12 cellular contexts compared by ENCODE assay signal in the genomic region with DNA sequence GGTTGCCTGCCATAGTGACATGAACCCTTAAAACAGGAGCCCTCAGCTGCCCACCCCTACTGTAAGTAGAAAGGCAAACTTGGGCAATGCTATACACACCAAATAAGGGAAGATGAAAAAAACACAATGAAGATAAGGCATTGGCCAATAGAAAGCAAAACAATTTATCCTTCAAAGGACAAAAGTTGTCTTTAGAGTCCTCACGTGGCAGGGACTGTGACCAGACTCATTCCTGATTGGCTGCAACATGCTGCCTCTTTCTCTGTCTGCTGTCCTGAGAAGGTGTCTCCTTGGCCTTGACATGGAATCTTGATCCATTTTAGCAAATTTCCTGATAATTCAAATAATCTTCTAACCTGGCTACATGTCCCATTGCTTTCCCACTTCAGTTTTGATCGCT.
DNase-seq lines count a peak whose midpoint lies in the region; ATAC-seq and TF ChIP-seq lines count a peak whose summit lies in the region.
"Had no signal": no experiment of that assay in that cellular context is flagged by ENCODE, and none has a peak within 500 bp of the region (broad histone marks: within the 10 kb centered on the region; RNA-seq: fewer than 3 reads in every experiment).

No MANE protein-coding gene starts in this region.

- POLR2A ChIA-PET in activated CD4-positive, alpha-beta T cell treated with anti-CD3 and anti-CD28 coated beads, Interleukin-2, amount 10 ng/mL, durations not matched to agents 7 days and 5 days (lab: Charles Lee) = no interaction called here

- no peaks in the 10 kb centered on the region for H3K27me3 Mint-ChIP-seq in HFFc6 (ENCODE audit: insufficient read depth)
- no peaks in the 10 kb centered on the region for H3K27me3 Mint-ChIP-seq in activated CD4-positive, alpha-beta T cell treated with anti-CD3 and anti-CD28 coated beads, Interleukin-2, amount 10 ng/mL, durations not matched to agents 7 days and 5 days
- H3K27me3 Mint-ChIP-seq: activated CD4-positive, alpha-beta memory T cell treated with anti-CD3 and anti-CD28 coated beads, Interleukin-2, amount 10 ng/mL, durations not matched to agents 7 days and 5 days; T-helper 17 cell had no signal

- CTCF ChIA-PET in activated CD4-positive, alpha-beta T cell treated with anti-CD3 and anti-CD28 coated beads, Interleukin-2, amount 10 ng/mL, durations not matched to agents 7 days and 5 days (lab: Charles Lee) = no interaction called here

- ATAC-seq in left lung = peak; percentile 2
- ATAC-seq in HG02870 (IDR thresholded peaks at IDR 0.05; ENCODE audit: unreplicated experiment) = no peak
- ATAC-seq: T-helper 17 cell had no signal

- H3K27ac ChIP-seq in duodenal mucosa (ENCODE audit: low read depth, low read length) = peak overlapping the region; percentile 48
- H3K27ac ChIP-seq in left lung = peak overlapping the region; percentile 74 to 81
- peak overlapping the region in 6 of 8 donors; percentile 7 to 60 (median 44) for H3K27ac ChIP-seq in spleen

- H3K36me3 Mint-ChIP-seq in HFFc6 (ENCODE audit: low read depth) = peaks cover 17% of the 10 kb centered on the region; the same call in 1 of the 2 replicates
- peaks cover 15% of the 10 kb centered on the region for H3K36me3 Mint-ChIP-seq in activated CD4-positive, alpha-beta T cell treated with anti-CD3 and anti-CD28 coated beads, Interleukin-2, amount 10 ng/mL, durations not matched to agents 7 days and 5 days (ENCODE audit: low read depth)

- 58 to 89% (median 73%) methylated on average over 2 of the region's 2 CpGs for WGBS in spleen, 5 donors

- peak overlapping the region; percentile 90 for H3K27ac Mint-ChIP-seq in HFFc6
- no peak overlapping the region for H3K27ac Mint-ChIP-seq in activated CD4-positive, alpha-beta T cell treated with anti-CD3 and anti-CD28 coated beads, Interleukin-2, amount 10 ng/mL, durations not matched to agents 7 days and 5 days
- H3K27ac Mint-ChIP-seq: activated CD4-positive, alpha-beta memory T cell treated with anti-CD3 and anti-CD28 coated beads, Interleukin-2, amount 10 ng/mL, durations not matched to agents 7 days and 5 days; T-helper 17 cell had no signal

- peak overlapping the region; percentile 50; the same call in 1 of the 2 replicates for H3K4me3 Mint-ChIP-seq in HFFc6
- H3K4me3 Mint-ChIP-seq in activated CD4-positive, alpha-beta T cell treated with anti-CD3 and anti-CD28 coated beads, Interleukin-2, amount 10 ng/mL, durations not matched to agents 7 days and 5 days = no peak overlapping the region
- H3K4me3 Mint-ChIP-seq: activated CD4-positive, alpha-beta memory T cell treated with anti-CD3 and anti-CD28 coated beads, Interleukin-2, amount 10 ng/mL, durations not matched to agents 7 days and 5 days; T-helper 17 cell had no signal

- peaks cover 74% of the 10 kb centered on the region for H3K4me1 Mint-ChIP-seq in HFFc6 (ENCODE audit: low read depth)
- H3K4me1 Mint-ChIP-seq in activated CD4-positive, alpha-beta T cell treated with anti-CD3 and anti-CD28 coated beads, Interleukin-2, amount 10 ng/mL, durations not matched to agents 7 days and 5 days = no peaks in the 10 kb centered on the region
- H3K4me1 Mint-ChIP-seq: activated CD4-positive, alpha-beta memory T cell treated with anti-CD3 and anti-CD28 coated beads, Interleukin-2, amount 10 ng/mL, durations not matched to agents 7 days and 5 days had no signal

- H3K9ac ChIP-seq in duodenal mucosa (ENCODE audit: low read depth in 1 of 2, low read length in 2 of 2) = no peak overlapping the region

- intact Hi-C loops in left lung (cut with DNase I) (no loop called here), spleen (cut with DNase I; ENCODE audit: low total_unique reads) (no loop called here)

- H3K4me1 ChIP-seq in duodenal mucosa (ENCODE audit: control insufficient read depth in 1 of 2, insufficient read depth in 2 of 2, low read length in 2 of 2) (peaks cover 0 to 9% of the 10 kb centered on the region in 2 donors), left lung (peaks cover 30 to 51% of the 10 kb centered on the region in 2 donors), spleen (peaks cover 0 to 38% (median 18%) of the 10 kb centered on the region in 6 donors)

- TF ChIP-seq POLR2A in spleen (IDR thresholded peaks at IDR 0.05) = no peak

- H3K4me3 ChIP-seq in duodenal mucosa (ENCODE audit: low read depth in 1 of 2, low read length in 2 of 2) (no peak overlapping the region), left lung (no peak overlapping the region), spleen (no peak overlapping the region)

- TF ChIP-seq CTCF in HFFc6 (IDR thresholded peaks at IDR 0.05) (no peak), left lung (IDR thresholded peaks at IDR 0.05) (no peak), spleen (IDR thresholded peaks at IDR 0.05 in 8 of 11, conservative IDR thresholded peaks at IDR 0.05 in 3 of 11) (no peak)

- H3K9me3 Mint-ChIP-seq in HFFc6 = no peaks in the 10 kb centered on the region
- no peaks in the 10 kb centered on the region for H3K9me3 Mint-ChIP-seq in activated CD4-positive, alpha-beta T cell treated with anti-CD3 and anti-CD28 coated beads, Interleukin-2, amount 10 ng/mL, durations not matched to agents 7 days and 5 days
- H3K9me3 Mint-ChIP-seq: activated CD4-positive, alpha-beta memory T cell treated with anti-CD3 and anti-CD28 coated beads, Interleukin-2, amount 10 ng/mL, durations not matched to agents 7 days and 5 days had no signal

- peaks cover 9 to 12% of the 10 kb centered on the region in 2 donors for H3K36me3 ChIP-seq in duodenal mucosa (ENCODE audit: control insufficient read depth in 1 of 2, insufficient read depth in 2 of 2, low read length in 2 of 2)
- H3K36me3 ChIP-seq in left lung = peaks cover 0 to 9% of the 10 kb centered on the region in 2 donors
- H3K36me3 ChIP-seq in spleen = peaks cover 0 to 35% (median 8%) of the 10 kb centered on the region in 6 donors

- H3K27me3 ChIP-seq in duodenal mucosa (ENCODE audit: control insufficient read depth in 1 of 2, insufficient read depth in 2 of 2, low read length in 2 of 2) = no peaks in the 10 kb centered on the region
- no peaks in the 10 kb centered on the region for H3K27me3 ChIP-seq in left lung
- H3K27me3 ChIP-seq in spleen (replicated peaks in 1 of 7) = no peaks in the 10 kb centered on the region

- DNase-seq in HFFc6 (no peak), left lung (no peak), spleen (no peak), NCI-H128 (lab: John Stamatoyannopoulos, UW; ENCODE audit: unreplicated experiment) (no peak)
- DNase-seq in stimulated activated CD4-positive, alpha-beta T cell treated with anti-CD3 and anti-CD28 coated beads, Interleukin-2, amount 100 ng/mL, for 24 hours = no peak
- no peak for DNase-seq in activated CD4-positive, alpha-beta T cell treated with anti-CD3 and anti-CD28 coated beads, Interleukin-2, amount 10 ng/mL, durations not matched to agents 7 days and 5 days
- DNase-seq: activated CD4-positive, alpha-beta memory T cell treated with anti-CD3 and anti-CD28 coated beads, Interleukin-2, amount 10 ng/mL, durations not matched to agents 7 days and 5 days; activated gamma-delta T cell; NCI-H1092 treated with DMSO at 0.1 percent for 48 hours; T-helper 17 cell had no signal

- H3K9me3 ChIP-seq in duodenal mucosa (ENCODE audit: control insufficient read depth in 1 of 2, low read length in 2 of 2) (no peaks in the 10 kb centered on the region), left lung (no peaks in the 10 kb centered on the region), spleen (no peaks in the 10 kb centered on the region)
